ENCODE assay signal across 8 cellular contexts in genomic region chr11:12377824-12378593, GRCh38. TPM values are rescaled to one million over a fixed set of nuclear protein-coding genes. Genes with fewer than 3 reads are reported as not detected.
DNase-seq lines count a peak whose midpoint lies in the region; ATAC-seq and TF ChIP-seq lines count a peak whose summit lies in the region.

No MANE protein-coding gene starts in this region.

- TF ChIP-seq EP300 in ovary (IDR thresholded peaks at IDR 0.05), result no peak

- no peak overlapping the region for H3K4me3 Mint-ChIP-seq in stimulated activated naive B cell treated with anti-CD40 and anti-IgM and Interleukin-4, amounts not matched to agents 10 μg/mL and 1 μg/mL and 100 μg/mL, for 72 hours

- H3K27ac ChIP-seq in cardiac muscle cell (peak overlapping the region; percentile 99), ovary (peak overlapping the region; percentile 96 to 99)

- peaks cover 2 to 4% of the 10 kb centered on the region in 2 donors for H3K4me1 Mint-ChIP-seq in stimulated activated naive B cell treated with anti-CD40 and anti-IgM and Interleukin-4, amounts not matched to agents 10 μg/mL and 1 μg/mL and 100 μg/mL, for 72 hours

- no peaks in the 10 kb centered on the region for H3K27me3 ChIP-seq in cardiac muscle cell
- H3K27me3 ChIP-seq in ovary, result no peaks in the 10 kb centered on the region

- 1 to 2% (median 2%) methylated on average over 39 to 75 of the region's 76 CpGs for WGBS in ovary, 3 donors

- DNase-seq in Caki2 (ENCODE audit: low read depth) (peak; percentile 82), NCI-H1930 (lab: John Stamatoyannopoulos, UW) (peak; percentile 39 to 61), amniotic stem cell (lab: John Stamatoyannopoulos, UW) (peak; percentile 77), cardiac muscle cell (ENCODE audit: low read depth in 1 of 2, low spot score in 1 of 2) (peak; percentile 81 to 87), ovary (peak; percentile 63 to 79 (median 73)), NCI-H1417 (lab: John Stamatoyannopoulos, UW) (no peak), NCI-H187 (lab: John Stamatoyannopoulos, UW) (no peak)
- DNase-seq in stimulated activated naive B cell treated with anti-CD40 and anti-IgM and Interleukin-4, amounts not matched to agents 10 μg/mL and 1 μg/mL and 100 μg/mL, for 72 hours, result no peak

- TF ChIP-seq CTCF in cardiac muscle cell (IDR thresholded peaks at IDR 0.05; ENCODE audit: low read depth, low read length) (peak; percentile 16), ovary (IDR thresholded peaks at IDR 0.05) (peak in 2 of 3 donors; percentile 23 to 29)

- H3K27me3 Mint-ChIP-seq in stimulated activated naive B cell treated with anti-CD40 and anti-IgM and Interleukin-4, amounts not matched to agents 10 μg/mL and 1 μg/mL and 100 μg/mL, for 72 hours, result peaks cover 38 to 40% of the 10 kb centered on the region in 2 donors

- intact Hi-C loops in ovary (cut with DNase I), result loop anchor here in 1 of 4 donors (10.0 kb wide), 1 partner anchor 127 kb away; no protein-coding TSS in a partner anchor

- H3K36me3 ChIP-seq in cardiac muscle cell, result no peaks in the 10 kb centered on the region
- no peaks in the 10 kb centered on the region for H3K36me3 ChIP-seq in ovary

- H3K9me3 ChIP-seq in cardiac muscle cell (ENCODE audit: low read depth) (no peaks in the 10 kb centered on the region), ovary (no peaks in the 10 kb centered on the region)

- H3K27ac Mint-ChIP-seq in stimulated activated naive B cell treated with anti-CD40 and anti-IgM and Interleukin-4, amounts not matched to agents 10 μg/mL and 1 μg/mL and 100 μg/mL, for 72 hours, result no peak overlapping the region

- ATAC-seq in stimulated activated naive B cell treated with anti-CD40 and anti-IgM and Interleukin-4, amounts not matched to agents 10 μg/mL and 1 μg/mL and 100 μg/mL, for 72 hours (replicated peaks), result no peak

- H3K4me3 ChIP-seq in cardiac muscle cell (peak overlapping the region; percentile 83), ovary (peak overlapping the region; percentile 69)

- TF ChIP-seq POLR2A in ovary (IDR thresholded peaks at IDR 0.05), result no peak

- H3K36me3 Mint-ChIP-seq in stimulated activated naive B cell treated with anti-CD40 and anti-IgM and Interleukin-4, amounts not matched to agents 10 μg/mL and 1 μg/mL and 100 μg/mL, for 72 hours, result no peaks in the 10 kb centered on the region

- in situ Hi-C loops in Caki2 (cut with HindIII; ENCODE audit: low pct_unique_long_range_greater_than_20kb, low sequenced_read_pairs), result no loop called here

- peaks cover 12% of the 10 kb centered on the region for H3K4me1 ChIP-seq in cardiac muscle cell (ENCODE audit: low read depth)
- H3K4me1 ChIP-seq in ovary (ENCODE audit: insufficient read depth), result peaks cover 13% of the 10 kb centered on the region

- no peaks in the 10 kb centered on the region for H3K9me3 Mint-ChIP-seq in stimulated activated naive B cell treated with anti-CD40 and anti-IgM and Interleukin-4, amounts not matched to agents 10 μg/mL and 1 μg/mL and 100 μg/mL, for 72 hours

RNA-seq across cellular contexts. Expression of gene PARVA, which starts 0.6 kb away (rescaled TPM):
- total RNA-seq in Caki2 (2014; rRNA removed; shearing (Covaris generic); ENCODE audit: low replicate concordance), result 12.8 and 14.8 TPM in 2 replicates
- 13.0 and 14.9 TPM in 2 replicates for total RNA-seq in cardiac muscle cell
- 24.2 and 26.4 TPM in 2 replicates for polyA plus RNA-seq in cardiac muscle cell
- total RNA-seq in ovary, result 100 to 1,000 TPM in 2 of 7 donors, 10 to 100 TPM in 5; 28.4 to 107 (median 89.8) TPM
- polyA plus RNA-seq in ovary, result 100 to 1,000 TPM in 1 of 2 donors, 10 to 100 TPM in 1; 37.7 to 126 TPM

Comparison
In these comparisons a context has a peak if more than half of its experiments do, and no peak if none do; other contexts are left out.
1. DNase-seq: peak in Caki2 (single experiment), NCI-H1930 (2 of 2), amniotic stem cell (single experiment), cardiac muscle cell (2 of 2) and ovary (5 of 5); none in NCI-H1417 (0 of 3), stimulated activated naive B cell treated with anti-CD40 and anti-IgM and Interleukin-4, amounts not matched to agents 10 μg/mL and 1 μg/mL and 100 μg/mL, for 72 hours (single experiment) and NCI-H187 (0 of 2).